In genomic region chr6:35663001-35663400, GRCh38 we compare ENCODE assay signal across 2 cellular contexts.
TF ChIP-seq lines count a peak whose summit lies in the region.

No MANE protein-coding gene starts in this region.

TF ChIP-seq in GM12878, 131 proteins besides CTCF, POLR2A, EP300 and RAD21:
- TF ChIP-seq E2F8 (IDR thresholded peaks at IDR 0.05; ENCODE audit: low read depth, partially characterized antibody): no peak
- TF ChIP-seq CBX3 (IDR thresholded peaks at IDR 0.05; ENCODE audit: borderline replicate concordance, low read depth): no peak
- TF ChIP-seq RELA (IDR thresholded peaks at IDR 0.05; ENCODE audit: borderline replicate concordance, partially characterized antibody): no peak
- TF ChIP-seq ZNF384 (IDR thresholded peaks at IDR 0.05; ENCODE audit: borderline replicate concordance, low read depth, low read length): no peak
- no peak for TF ChIP-seq MAX (IDR thresholded peaks at IDR 0.05; ENCODE audit: low read depth, low read length)
- no peak for TF ChIP-seq RB1 (IDR thresholded peaks at IDR 0.05; ENCODE audit: borderline replicate concordance)
- TF ChIP-seq KDM1A (IDR thresholded peaks at IDR 0.05; ENCODE audit: borderline replicate concordance): no peak
- no peak for TF ChIP-seq BMI1 (IDR thresholded peaks at IDR 0.05; ENCODE audit: borderline replicate concordance)
- TF ChIP-seq CHD2 (IDR thresholded peaks at IDR 0.05; ENCODE audit: borderline replicate concordance, low read depth, low read length): no peak
- no peak for TF ChIP-seq YBX1 (IDR thresholded peaks at IDR 0.05)
- TF ChIP-seq MYB (IDR thresholded peaks at IDR 0.05; ENCODE audit: borderline replicate concordance, low read depth, low read length): no peak
- TF ChIP-seq BHLHE40 (IDR thresholded peaks at IDR 0.05; ENCODE audit: borderline replicate concordance in 1 of 2, low read depth in 2 of 2, low read length in 1 of 2): no peak
- TF ChIP-seq USF1 (IDR thresholded peaks at IDR 0.05; ENCODE audit: borderline replicate concordance, extremely low read length, insufficient read depth, low read depth, low read length): no peak
- no peak for TF ChIP-seq YY1 (IDR thresholded peaks at IDR 0.05; ENCODE audit: low read depth, low read length)
- no peak for TF ChIP-seq NFXL1 (IDR thresholded peaks at IDR 0.05; ENCODE audit: borderline replicate concordance)
- TF ChIP-seq MXI1 (IDR thresholded peaks at IDR 0.05; ENCODE audit: low read depth, low read length): no peak

TF ChIP-seq in WTC11, 78 proteins besides CTCF, POLR2A, EP300 and RAD21:
- TF ChIP-seq PREB (CRISPR knock-in tag; IDR thresholded peaks at IDR 0.05; ENCODE audit: borderline replicate concordance) (no peak), ARID4B (CRISPR knock-in tag; IDR thresholded peaks at IDR 0.05; ENCODE audit: borderline replicate concordance) (no peak), ZNF232 (CRISPR knock-in tag; IDR thresholded peaks at IDR 0.05) (no peak), MYBL2 (CRISPR knock-in tag; IDR thresholded peaks at IDR 0.05) (no peak), SP1 (CRISPR knock-in tag; conservative IDR thresholded peaks at IDR 0.05) (no peak), TCF7 (CRISPR knock-in tag; IDR thresholded peaks at IDR 0.05; ENCODE audit: low read depth) (no peak), IRF2 (CRISPR knock-in tag; IDR thresholded peaks at IDR 0.05; ENCODE audit: borderline replicate concordance, low read depth) (no peak), ZSCAN18 (CRISPR knock-in tag; IDR thresholded peaks at IDR 0.05) (no peak), FOXP4 (CRISPR knock-in tag; IDR thresholded peaks at IDR 0.05) (no peak), ZNF317 (CRISPR knock-in tag; IDR thresholded peaks at IDR 0.05; ENCODE audit: borderline replicate concordance, low read depth) (no peak), ESRRA (CRISPR knock-in tag; IDR thresholded peaks at IDR 0.05; ENCODE audit: borderline replicate concordance) (no peak), ZNF281 (CRISPR knock-in tag; IDR thresholded peaks at IDR 0.05) (no peak), MXD4 (CRISPR knock-in tag; IDR thresholded peaks at IDR 0.05; ENCODE audit: borderline replicate concordance) (no peak), ZNF423 (CRISPR knock-in tag; IDR thresholded peaks at IDR 0.05) (no peak), HMGXB4 (CRISPR knock-in tag; IDR thresholded peaks at IDR 0.05) (no peak), SMAD3 (CRISPR knock-in tag; IDR thresholded peaks at IDR 0.05; ENCODE audit: borderline replicate concordance) (no peak)
